Comparison of ENCODE assay signal across 30 cellular contexts in the genomic region with DNA sequence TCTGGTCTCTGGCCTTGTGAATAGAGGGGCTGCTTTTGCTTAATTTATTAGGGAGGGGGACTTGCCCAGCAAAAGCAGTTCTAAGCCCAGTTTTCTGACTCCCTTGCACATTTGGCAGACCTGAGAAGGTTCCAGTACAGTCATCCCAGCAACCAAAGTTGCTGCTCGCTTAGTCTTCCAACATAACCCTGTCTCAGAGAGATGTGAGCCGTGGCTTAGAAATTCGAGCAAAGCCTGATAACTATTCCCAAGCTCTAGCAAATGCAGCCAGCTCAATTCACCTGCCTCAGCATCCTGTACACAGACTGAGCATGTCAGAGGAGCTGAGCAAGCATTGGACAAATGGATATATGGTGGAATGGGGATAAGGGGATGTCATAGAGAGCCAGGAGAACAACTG.
"Had no signal": no experiment of that assay in that cellular context is flagged by ENCODE, and none has a peak within 500 bp of the region (broad histone marks: within the 10 kb centered on the region; RNA-seq: fewer than 3 reads in every experiment).

No MANE protein-coding gene starts in this region.

- DNase-seq: activated B cell treated with CpG ODN at 0.5 μM for 24 hours; activated CD4-positive, alpha-beta T cell treated with anti-CD3 and anti-CD28 coated beads for 48 hours; activated CD4-positive, alpha-beta T cell treated with anti-CD3 and anti-CD28 coated beads, Interleukin-2, amount 50 U/mL, for 1 hour; activated CD4-positive, alpha-beta T cell treated with anti-CD3 and anti-CD28 coated beads, Interleukin-2, amount 50 U/mL, for 48 hours; activated CD8-positive, alpha-beta memory T cell treated with anti-CD3 and anti-CD28 coated beads for 24 hours; activated CD8-positive, alpha-beta T cell treated with anti-CD3 and anti-CD28 coated beads for 36 hours; activated effector memory CD4-positive, alpha-beta T cell treated with anti-CD3 and anti-CD28 coated beads, Interleukin-2, amount 50 U/mL, for 16 hours; activated naive CD4-positive, alpha-beta T cell treated with anti-CD3 and anti-CD28 coated beads, Interleukin-2, amount 10 ng/mL, durations not matched to agents 7 days and 5 days; activated naive CD8-positive, alpha-beta T cell treated with anti-CD3 and anti-CD28 coated beads, Interleukin-2, amount 10 ng/mL, durations not matched to agents 7 days and 5 days; activated T-cell treated with anti-CD3 and anti-CD28 coated beads, Interleukin-2, amount 50 U/mL, for 4 hours; brain microvascular endothelial cell; caudate nucleus; cortex of kidney; dermis blood vessel endothelial cell; effector CD4-positive, alpha-beta T cell; effector memory CD8-positive, alpha-beta T cell; erythroblast; foreskin melanocyte; heart right ventricle; T-cell; T-helper 9 cell; WERI-Rb-1 had no signal

- H3K4me1 Mint-ChIP-seq: activated B cell treated with CpG ODN at 0.5 μM for 24 hours; activated naive CD4-positive, alpha-beta T cell treated with anti-CD3 and anti-CD28 coated beads, Interleukin-2, amount 10 ng/mL, durations not matched to agents 7 days and 5 days; activated naive CD8-positive, alpha-beta T cell treated with anti-CD3 and anti-CD28 coated beads, Interleukin-2, amount 10 ng/mL, durations not matched to agents 7 days and 5 days; activated T-helper 17 cell treated with anti-CD3 and anti-CD28 coated beads, Interleukin-2, amount 50 U/mL, for 72 hours; T-cell had no signal

- H3K9me3 Mint-ChIP-seq: activated B cell treated with CpG ODN at 0.5 μM for 24 hours; activated CD8-positive, alpha-beta T cell treated with anti-CD3 and anti-CD28 coated beads for 36 hours; activated naive CD4-positive, alpha-beta T cell treated with anti-CD3 and anti-CD28 coated beads, Interleukin-2, amount 10 ng/mL, durations not matched to agents 7 days and 5 days; activated naive CD8-positive, alpha-beta T cell treated with anti-CD3 and anti-CD28 coated beads, Interleukin-2, amount 10 ng/mL, durations not matched to agents 7 days and 5 days; activated T-cell treated with anti-CD3 and anti-CD28 coated beads, Interleukin-2, amount 50 U/mL, for 4 hours; activated T-helper 17 cell treated with anti-CD3 and anti-CD28 coated beads, Interleukin-2, amount 50 U/mL, for 72 hours; effector memory CD8-positive, alpha-beta T cell; T-helper 1 cell treated with Interleukin-12 subunit alpha and Interleukin-12 subunit beta and Interleukin-4 antibody, amounts not matched to agents 30 μg/mL and 1 μg/mL, for 36 hours had no signal

- H3K4me3 Mint-ChIP-seq: activated B cell treated with CpG ODN at 0.5 μM for 24 hours; activated CD8-positive, alpha-beta T cell treated with anti-CD3 and anti-CD28 coated beads for 36 hours; activated naive CD4-positive, alpha-beta T cell treated with anti-CD3 and anti-CD28 coated beads, Interleukin-2, amount 10 ng/mL, durations not matched to agents 7 days and 5 days; activated naive CD8-positive, alpha-beta T cell treated with anti-CD3 and anti-CD28 coated beads, Interleukin-2, amount 10 ng/mL, durations not matched to agents 7 days and 5 days; activated T-cell treated with anti-CD3 and anti-CD28 coated beads, Interleukin-2, amount 50 U/mL, for 4 hours; activated T-helper 17 cell treated with anti-CD3 and anti-CD28 coated beads, Interleukin-2, amount 50 U/mL, for 72 hours; effector memory CD8-positive, alpha-beta T cell; T-cell; T-helper 1 cell treated with Interleukin-12 subunit alpha and Interleukin-12 subunit beta and Interleukin-4 antibody, amounts not matched to agents 30 μg/mL and 1 μg/mL, for 36 hours had no signal

- FAIRE-seq: colon, TTC549 had no signal

- H3K27ac ChIP-seq: ascending aorta, brain microvascular endothelial cell, esophagus muscularis mucosa, gastroesophageal sphincter, heart right ventricle, WERI-Rb-1 had no signal

- H3K4me3 ChIP-seq: ascending aorta, esophagus muscularis mucosa, gastroesophageal sphincter, heart right ventricle had no signal

- H3K36me3 Mint-ChIP-seq: activated naive CD4-positive, alpha-beta T cell treated with anti-CD3 and anti-CD28 coated beads, Interleukin-2, amount 10 ng/mL, durations not matched to agents 7 days and 5 days; activated naive CD4-positive, alpha-beta T cell treated with anti-CD3 and anti-CD28 coated beads, Interleukin-2, amount 50 U/mL, for 72 hours; activated naive CD8-positive, alpha-beta T cell treated with anti-CD3 and anti-CD28 coated beads, Interleukin-2, amount 10 ng/mL, durations not matched to agents 7 days and 5 days; T-cell had no signal

- H3K27ac Mint-ChIP-seq: activated B cell treated with CpG ODN at 0.5 μM for 24 hours; activated CD8-positive, alpha-beta T cell treated with anti-CD3 and anti-CD28 coated beads for 36 hours; activated naive CD4-positive, alpha-beta T cell treated with anti-CD3 and anti-CD28 coated beads, Interleukin-2, amount 10 ng/mL, durations not matched to agents 7 days and 5 days; activated naive CD4-positive, alpha-beta T cell treated with anti-CD3 and anti-CD28 coated beads, Interleukin-2, amount 50 U/mL, for 72 hours; activated naive CD8-positive, alpha-beta T cell treated with anti-CD3 and anti-CD28 coated beads, Interleukin-2, amount 10 ng/mL, durations not matched to agents 7 days and 5 days; activated T-helper 17 cell treated with anti-CD3 and anti-CD28 coated beads, Interleukin-2, amount 50 U/mL, for 72 hours; effector memory CD8-positive, alpha-beta T cell; T-cell; T-helper 1 cell treated with Interleukin-12 subunit alpha and Interleukin-12 subunit beta and Interleukin-4 antibody, amounts not matched to agents 30 μg/mL and 1 μg/mL, for 36 hours had no signal

- H3K27me3 ChIP-seq: ascending aorta, brain microvascular endothelial cell, gastroesophageal sphincter, heart right ventricle had no signal

- H3K27me3 Mint-ChIP-seq: activated B cell treated with CpG ODN at 0.5 μM for 24 hours; activated naive CD4-positive, alpha-beta T cell treated with anti-CD3 and anti-CD28 coated beads, Interleukin-2, amount 10 ng/mL, durations not matched to agents 7 days and 5 days; activated naive CD8-positive, alpha-beta T cell treated with anti-CD3 and anti-CD28 coated beads, Interleukin-2, amount 10 ng/mL, durations not matched to agents 7 days and 5 days; effector memory CD8-positive, alpha-beta T cell had no signal

- H3K36me3 ChIP-seq: ascending aorta, brain microvascular endothelial cell, esophagus muscularis mucosa, gastroesophageal sphincter, heart right ventricle, WERI-Rb-1 had no signal

- H3K9me3 ChIP-seq: ascending aorta, esophagus muscularis mucosa, gastroesophageal sphincter, heart right ventricle had no signal
